11 cellular contexts compared by ENCODE assay signal in genomic region chr2:74496997-74497776, GRCh38. TPM values are rescaled to one million over a fixed set of nuclear protein-coding genes. Genes with fewer than 3 reads are reported as not detected.
A peak's percentile ranks its signal among the peaks of the same experiment; 100 is the strongest.
DNase-seq lines count a peak whose midpoint lies in the region; ATAC-seq, FAIRE-seq and TF ChIP-seq lines count a peak whose summit lies in the region.
"Had no signal": no experiment of that assay in that cellular context is flagged by ENCODE, and none has a peak within 500 bp of the region (broad histone marks: within the 10 kb centered on the region; RNA-seq: fewer than 3 reads in every experiment).

No MANE protein-coding gene starts in this region.

- no peak overlapping the region for H3K23ac ChIP-seq in mesendoderm (ENCODE audit: low read length)

- no peak overlapping the region for H2BK120ac ChIP-seq in mesendoderm (ENCODE audit: low read depth, low read length)

- H3K4ac ChIP-seq in mesendoderm (ENCODE audit: low read depth, low read length), result no peak overlapping the region

- no peak overlapping the region for H2AFZ ChIP-seq in K562 (ENCODE audit: low read depth, low read length)

- POLR2A ChIA-PET in K562 (lab: Yijun Ruan, JAX), result interaction anchor here (1.0 kb wide), 1 partner anchor 25 kb away, joined by 3 read pairs; no protein-coding TSS in a partner anchor

- H3K27me3 ChIP-seq in heart right ventricle (peaks cover 9 to 56% (median 55%) of the 10 kb centered on the region in 7 donors), K562 (ENCODE audit: control insufficient read depth in 2 of 2, insufficient read depth in 2 of 2, low read length in 2 of 2) (no peaks in the 10 kb centered on the region), mesendoderm (ENCODE audit: insufficient read depth, low read length, poor library complexity) (peaks cover 55% of the 10 kb centered on the region), upper lobe of right lung (peaks cover 41% of the 10 kb centered on the region)

- H2BK15ac ChIP-seq in mesendoderm (replicated peaks; ENCODE audit: low read depth), result no peak overlapping the region

- no peaks in the 10 kb centered on the region for H3K9me3 ChIP-seq in heart right ventricle
- H3K9me3 ChIP-seq in K562 (replicated peaks; ENCODE audit: control insufficient read depth, insufficient read depth, low read depth, low read length), result no peaks in the 10 kb centered on the region
- no peaks in the 10 kb centered on the region for H3K9me3 ChIP-seq in upper lobe of right lung

- H3K4me1 ChIP-seq in heart right ventricle, result peaks cover 11 to 34% (median 29%) of the 10 kb centered on the region in 9 donors
- H3K4me1 ChIP-seq in K562 (replicated peaks in 1 of 2; ENCODE audit: control insufficient read depth in 2 of 2, insufficient read depth in 2 of 2, low read length in 2 of 2), result peaks cover 11 to 32% of the 10 kb centered on the region in 2 experiments; a peak in 4 of 5 replicates
- peaks cover 3% of the 10 kb centered on the region for H3K4me1 ChIP-seq in mesendoderm (ENCODE audit: control insufficient read depth, low read depth, low read length)
- H3K4me1 ChIP-seq in upper lobe of right lung, result peaks cover 25% of the 10 kb centered on the region

- H2BK5ac ChIP-seq in mesendoderm (ENCODE audit: low read length), result no peak overlapping the region

- no peak overlapping the region for H3K27ac ChIP-seq in heart right ventricle
- H3K27ac ChIP-seq in K562 (ENCODE audit: extremely low read depth, low read depth, low read length), result no peak overlapping the region
- H3K27ac ChIP-seq in mesendoderm (ENCODE audit: low read depth, low read length), result no peak overlapping the region
- no peak overlapping the region for H3K27ac ChIP-seq in upper lobe of right lung

- WGBS in heart right ventricle, 2 donors, result 41 to 42% methylated on average over 19 of the region's 19 CpGs
- whole genome bisulfite sequencing in K562 (ENCODE audit: insufficient coverage, low coverage, missing lambda C conversion rate), result 87% methylated on average over 18 of the region's 19 CpGs
- WGBS in mesendoderm (ENCODE audit: extremely low coverage, insufficient coverage, low lambda C conversion rate), result no CpG with 5 or more reads among the region's 19 CpGs

- peak in 1 of 8 donors; percentile 3 for ATAC-seq in heart right ventricle
- ATAC-seq in left ventricle myocardium superior, result no peak
- ATAC-seq in K562, result no peak
- no peak for ATAC-seq in upper lobe of right lung
- ATAC-seq in GM21381 (IDR thresholded peaks at IDR 0.05; ENCODE audit: unreplicated experiment), result no peak

- H3K36me3 ChIP-seq in heart right ventricle, result peaks cover 0 to 27% (median 15%) of the 10 kb centered on the region in 9 donors
- peaks cover 23% of the 10 kb centered on the region; the same call in 2 of the 3 replicates for H3K36me3 ChIP-seq in K562 (ENCODE audit: control insufficient read depth, insufficient read depth, low read length)
- peaks cover 1% of the 10 kb centered on the region for H3K36me3 ChIP-seq in mesendoderm (ENCODE audit: control insufficient read depth, insufficient read depth, low read length)
- H3K36me3 ChIP-seq in upper lobe of right lung, result peaks cover 17% of the 10 kb centered on the region

- H3K79me2 ChIP-seq in K562 (ENCODE audit: control insufficient read depth, insufficient read depth, low read length) (no peaks in the 10 kb centered on the region), mesendoderm (ENCODE audit: control insufficient read depth, insufficient read depth, low read length) (no peaks in the 10 kb centered on the region)

- no peak for TF ChIP-seq CTCF in heart right ventricle (IDR thresholded peaks at IDR 0.05)
- no peak for TF ChIP-seq CTCF in K562 (IDR thresholded peaks at IDR 0.05 in 2 of 3, conservative IDR thresholded peaks at IDR 0.05 in 1 of 3; ENCODE audit: insufficient read depth in 2 of 3, low read depth in 1 of 3, low read length in 3 of 3)
- no peak for TF ChIP-seq CTCF in upper lobe of right lung (IDR thresholded peaks at IDR 0.05)

- in situ Hi-C loops in K562 (cut with MboI), result no loop called here

- no peak overlapping the region for H3K9ac ChIP-seq in K562 (ENCODE audit: insufficient read depth in 1 of 2, low read depth in 2 of 2, low read length in 2 of 2)
- H3K9ac ChIP-seq in mesendoderm (ENCODE audit: low read length), result peak overlapping the region; percentile 37

- no peak for TF ChIP-seq POLR2A in K562 (conservative IDR thresholded peaks at IDR 0.05)

- DNase-seq in heart right ventricle (no peak), left ventricle myocardium superior (no peak), K562 (ENCODE audit: extremely low read depth in 1 of 4, low spot score in 3 of 4) (no peak), mesendoderm (no peak), upper lobe of right lung (no peak), NCI-H510A treated with DMSO at 0.1 percent for 48 hours (lab: John Stamatoyannopoulos, UW) (no peak)
- DNase-seq in stimulated activated CD4-positive, alpha-beta T cell treated with anti-CD3 and anti-CD28 coated beads, Interleukin-15, amount 100 ng/mL, for 24 hours, result no peak
- DNase-seq: HFFc6, NCI-H510A had no signal

- intact Hi-C loops in heart right ventricle (cut with DNase I) (no loop called here), left ventricle myocardium superior (cut with micrococcal nuclease) (no loop called here), K562 (cut with micrococcal nuclease) (no loop called here), upper lobe of right lung (cut with DNase I) (loop anchor here (10.0 kb wide), 1 partner anchor 88 kb away; no protein-coding TSS in a partner anchor)

- H3K4me2 ChIP-seq in K562 (ENCODE audit: insufficient read depth, low read length) (no peak overlapping the region), mesendoderm (ENCODE audit: low read length) (peak overlapping the region; percentile 74)

- BruUV-seq in K562 (replicated peaks; lab: Mats Ljungman, UMichigan), result no TSS peak

- peak in 1 of 2 experiments; percentile 7; a peak in 1 of 4 replicates for TF ChIP-seq RAD21 in K562 (CRISPR knock-in tag; conservative IDR thresholded peaks at IDR 0.05 in 1 of 2, IDR thresholded peaks at IDR 0.05 in 1 of 2)

- H3K4me3 ChIP-seq in heart right ventricle (peak overlapping the region in 7 of 10 donors; percentile 22 to 57 (median 40)), K562 (no peak overlapping the region), mesendoderm (ENCODE audit: low read length) (no peak overlapping the region), upper lobe of right lung (peak overlapping the region; percentile 44)

- no peak for TF ChIP-seq EP300 in K562 (IDR thresholded peaks at IDR 0.05; ENCODE audit: low read length)

- CTCF ChIA-PET in K562 (lab: Yijun Ruan, JAX; ENCODE audit: low intra/inter-chr PET ratio), result no interaction called here

- no peak overlapping the region for H4K8ac ChIP-seq in mesendoderm (ENCODE audit: low read depth, low read length)

- H3K9me1 ChIP-seq in K562 (ENCODE audit: control insufficient read depth, insufficient read depth, low read length), result no peaks in the 10 kb centered on the region

- H4K5ac ChIP-seq in mesendoderm (ENCODE audit: low read length), result no peak overlapping the region

- no peaks in the 10 kb centered on the region for H3K79me1 ChIP-seq in mesendoderm (ENCODE audit: low read length)

- FAIRE-seq in K562 (lab: Jason Lieb, UNC), result no peak

- peak overlapping the region; percentile 64 for H3K56ac ChIP-seq in mesendoderm (ENCODE audit: low read length)

- H4K20me1 ChIP-seq in K562 (replicated peaks; ENCODE audit: control insufficient read depth, insufficient read depth, low read length), result no peaks in the 10 kb centered on the region

- H3K18ac ChIP-seq in mesendoderm (ENCODE audit: low read length), result no peak overlapping the region

- no peak overlapping the region for H2AK5ac ChIP-seq in mesendoderm (ENCODE audit: low read length)

RNA-seq across cellular contexts. Expression of gene LBX2, which starts 2.2 kb away (rescaled TPM):
- total RNA-seq in heart right ventricle, result 1 to 10 TPM in 2 of 10 donors, under 1 TPM in 6, not detected in 2; 0.17 to 1.5 (median 0.39) TPM
- polyA plus RNA-seq in heart right ventricle, result under 1 TPM; 0.44 to 0.64 TPM
- 0.52 TPM for total RNA-seq in left ventricle myocardium superior
- total RNA-seq in K562 (2011; cell fraction: chromatin; rRNA removed; ENCODE audit: low replicate concordance), result 3.0 and 5.3 TPM in 2 replicates
- total RNA-seq in K562 (2011; cell fraction: nucleolus; rRNA removed), result 7.2 and 8.6 TPM in 2 replicates
- 2.1 and 4.0 TPM in 2 replicates for total RNA-seq in K562 (2011; cell fraction: nucleoplasm; rRNA removed)
- total RNA-seq in K562 (2014; rRNA removed), result 3.1 and 3.7 TPM in 2 replicates
- total RNA-seq in K562 (2014; rRNA removed; fragmentation: Illumina TruSeq; extraction: Trizol), result 0.38 and 0.40 TPM in 2 replicates
- total RNA-seq in K562 (2015; rRNA removed; fragmentation: Illumina TruSeq; extraction: Trizol), result 2.5 and 2.6 TPM in 2 replicates
- total RNA-seq in K562 (2021), result 5.5 and 6.2 TPM in 2 replicates
- polyA plus RNA-seq in K562 (2011; rRNA removed), result 0.93 and 1.1 TPM in 2 replicates
- polyA plus RNA-seq in K562 (2011; cell fraction: cytosol; rRNA removed), result 1.2 and 4.6 TPM in 2 replicates
- polyA plus RNA-seq in K562 (2011; cell fraction: nucleus; rRNA removed), result 3.0 and 7.5 TPM in 2 replicates
- 2.9 and 7.7 TPM in 2 replicates for polyA plus RNA-seq in K562 (2012)
- 1.00 and 1.5 TPM in 2 replicates for polyA plus RNA-seq in K562 (2014; fragmentation: Illumina TruSeq; extraction: Trizol)
- polyA plus RNA-seq in K562 (2014; fragmentation: Nextera tagmentation; extraction: Ambion mirVana), result under 1 TPM in 1 of 2 experiments, not detected in 1; 0.39 TPM
- polyA plus RNA-seq in K562 (2014; rRNA removed), result 3.9 and 4.2 TPM in 2 replicates
- 0.18 and 0.42 TPM in 2 replicates for polyA minus RNA-seq in K562 (2011; rRNA and poly(A)+ RNA removed)
- polyA minus RNA-seq in K562 (2011; cell fraction: cytosol; rRNA and poly(A)+ RNA removed), result 2.0 TPM in 1 of 2 replicates, not detected in the other
- polyA minus RNA-seq in K562 (2011; cell fraction: nucleus; rRNA and poly(A)+ RNA removed), result 8.6 and 9.3 TPM in 2 replicates
- polyA plus RNA-seq in mesendoderm (2013, experiment 1 of 2), result not detected
- not detected for polyA plus RNA-seq in mesendoderm (2013, experiment 2 of 2)
- total RNA-seq in upper lobe of right lung, result 1.8 TPM

RNA-seq across cellular contexts. Expression of gene PCGF1, which starts 10.3 kb away (rescaled TPM):
- total RNA-seq in heart right ventricle (10 to 100 TPM; 10.7 to 27.4 (median 14.9) TPM), left ventricle myocardium superior (26.8 TPM), K562 (2014; rRNA removed) (20.3 and 28.5 TPM in 2 replicates), K562 (2014; rRNA removed; fragmentation: Illumina TruSeq; extraction: Trizol) (22.5 and 25.1 TPM in 2 replicates), K562 (2015; rRNA removed; fragmentation: Illumina TruSeq; extraction: Trizol) (25.9 and 31.2 TPM in 2 replicates), K562 (2021) (27.3 and 33.6 TPM in 2 replicates), upper lobe of right lung (30.1 TPM)
- polyA plus RNA-seq in heart right ventricle (10 to 100 TPM; 21.8 to 27.7 TPM), K562 (2011; rRNA removed) (28.3 and 29.3 TPM in 2 replicates), K562 (2014; fragmentation: Illumina TruSeq; extraction: Trizol) (31.9 and 34.8 TPM in 2 replicates), K562 (2014; fragmentation: Nextera tagmentation; extraction: Ambion mirVana) (10 to 100 TPM; 45.3 to 45.7 TPM), K562 (2014; rRNA removed) (26.1 and 26.3 TPM in 2 replicates)
- total RNA-seq in K562 (2011; cell fraction: chromatin; rRNA removed; ENCODE audit: low replicate concordance), result 41.0 and 75.1 TPM in 2 replicates
- total RNA-seq in K562 (2011; cell fraction: nucleolus; rRNA removed), result 49.2 and 62.0 TPM in 2 replicates
- total RNA-seq in K562 (2011; cell fraction: nucleoplasm; rRNA removed), result 36.9 and 41.4 TPM in 2 replicates
- polyA plus RNA-seq in K562 (2011; cell fraction: cytosol; rRNA removed), result 30.4 and 33.2 TPM in 2 replicates
- 64.9 and 75.4 TPM in 2 replicates for polyA plus RNA-seq in K562 (2011; cell fraction: nucleus; rRNA removed)
- 27.7 and 31.8 TPM in 2 replicates for polyA plus RNA-seq in K562 (2012)
- polyA minus RNA-seq in K562 (2011; rRNA and poly(A)+ RNA removed), result 36.6 and 41.3 TPM in 2 replicates
- 22.0 and 27.9 TPM in 2 replicates for polyA minus RNA-seq in K562 (2011; cell fraction: cytosol; rRNA and poly(A)+ RNA removed)
- polyA minus RNA-seq in K562 (2011; cell fraction: nucleus; rRNA and poly(A)+ RNA removed), result 19.7 and 30.2 TPM in 2 replicates
- polyA plus RNA-seq in mesendoderm (2013, experiment 1 of 2), result 10.7 TPM
- polyA plus RNA-seq in mesendoderm (2013, experiment 2 of 2), result 9.5 TPM

RNA-seq across cellular contexts. Expression of gene TTC31, which starts 14.3 kb away (rescaled TPM):
- total RNA-seq in heart right ventricle (10 to 100 TPM in 5 of 10 donors, 1 to 10 TPM in 5; 7.2 to 12.1 (median 9.4) TPM), left ventricle myocardium superior (9.4 TPM), K562 (2014; rRNA removed) (13.1 and 18.7 TPM in 2 replicates), K562 (2014; rRNA removed; fragmentation: Illumina TruSeq; extraction: Trizol) (8.6 and 11.6 TPM in 2 replicates), K562 (2015; rRNA removed; fragmentation: Illumina TruSeq; extraction: Trizol) (15.6 and 15.9 TPM in 2 replicates), K562 (2021) (23.9 and 26.5 TPM in 2 replicates), upper lobe of right lung (23.4 TPM)
- polyA plus RNA-seq in heart right ventricle (10 to 100 TPM in 1 of 2 donors, 1 to 10 TPM in 1; 8.4 to 18.7 TPM), K562 (2011; rRNA removed) (18.4 and 19.0 TPM in 2 replicates), K562 (2014; fragmentation: Illumina TruSeq; extraction: Trizol) (22.9 and 27.3 TPM in 2 replicates), K562 (2014; fragmentation: Nextera tagmentation; extraction: Ambion mirVana) (1 to 10 TPM; 4.7 to 5.0 TPM), K562 (2014; rRNA removed) (30.5 and 30.9 TPM in 2 replicates)
- 53.4 and 102 TPM in 2 replicates for total RNA-seq in K562 (2011; cell fraction: chromatin; rRNA removed; ENCODE audit: low replicate concordance)
- total RNA-seq in K562 (2011; cell fraction: nucleolus; rRNA removed), result 58.8 and 59.9 TPM in 2 replicates
- total RNA-seq in K562 (2011; cell fraction: nucleoplasm; rRNA removed), result 58.1 and 70.2 TPM in 2 replicates
- polyA plus RNA-seq in K562 (2011; cell fraction: cytosol; rRNA removed), result 13.2 and 23.0 TPM in 2 replicates
- 111 and 155 TPM in 2 replicates for polyA plus RNA-seq in K562 (2011; cell fraction: nucleus; rRNA removed)
- 19.9 and 29.5 TPM in 2 replicates for polyA plus RNA-seq in K562 (2012)
- polyA minus RNA-seq in K562 (2011; rRNA and poly(A)+ RNA removed), result 7.8 and 11.2 TPM in 2 replicates
- polyA minus RNA-seq in K562 (2011; cell fraction: cytosol; rRNA and poly(A)+ RNA removed), result 7.1 and 9.6 TPM in 2 replicates
- polyA minus RNA-seq in K562 (2011; cell fraction: nucleus; rRNA and poly(A)+ RNA removed), result 26.1 and 29.9 TPM in 2 replicates
- 14.8 TPM for polyA plus RNA-seq in mesendoderm (2013, experiment 1 of 2)
- polyA plus RNA-seq in mesendoderm (2013, experiment 2 of 2), result 14.5 TPM

RNA-seq across cellular contexts. Expression of gene CCDC142, which starts 14.4 kb away (rescaled TPM):
- 10 to 100 TPM in 1 of 10 donors, 1 to 10 TPM in 9; 2.3 to 11.7 (median 5.5) TPM for total RNA-seq in heart right ventricle
- 10 to 100 TPM in 1 of 2 donors, 1 to 10 TPM in 1; 3.2 to 13.2 TPM for polyA plus RNA-seq in heart right ventricle
- total RNA-seq in left ventricle myocardium superior, result 6.6 TPM
- 68.2 and 153 TPM in 2 replicates for total RNA-seq in K562 (2011; cell fraction: chromatin; rRNA removed; ENCODE audit: low replicate concordance)
- total RNA-seq in K562 (2011; cell fraction: nucleolus; rRNA removed), result 104 and 108 TPM in 2 replicates
- 54.5 and 66.8 TPM in 2 replicates for total RNA-seq in K562 (2011; cell fraction: nucleoplasm; rRNA removed)
- 11.1 and 12.9 TPM in 2 replicates for total RNA-seq in K562 (2014; rRNA removed)
- total RNA-seq in K562 (2014; rRNA removed; fragmentation: Illumina TruSeq; extraction: Trizol), result 5.9 and 7.2 TPM in 2 replicates
- total RNA-seq in K562 (2015; rRNA removed; fragmentation: Illumina TruSeq; extraction: Trizol), result 9.8 and 11.7 TPM in 2 replicates
- total RNA-seq in K562 (2021), result 9.3 and 11.1 TPM in 2 replicates
- 3.4 and 3.7 TPM in 2 replicates for polyA plus RNA-seq in K562 (2011; rRNA removed)
- 2.5 and 6.4 TPM in 2 replicates for polyA plus RNA-seq in K562 (2011; cell fraction: cytosol; rRNA removed)
- polyA plus RNA-seq in K562 (2011; cell fraction: nucleus; rRNA removed), result 11.2 and 25.3 TPM in 2 replicates
- polyA plus RNA-seq in K562 (2012), result 5.2 and 9.2 TPM in 2 replicates
- 6.5 and 8.3 TPM in 2 replicates for polyA plus RNA-seq in K562 (2014; fragmentation: Illumina TruSeq; extraction: Trizol)
- under 1 TPM; 0.55 to 0.58 TPM for polyA plus RNA-seq in K562 (2014; fragmentation: Nextera tagmentation; extraction: Ambion mirVana)
- 7.8 and 12.7 TPM in 2 replicates for polyA plus RNA-seq in K562 (2014; rRNA removed)
- 8.7 and 15.4 TPM in 2 replicates for polyA minus RNA-seq in K562 (2011; rRNA and poly(A)+ RNA removed)
- polyA minus RNA-seq in K562 (2011; cell fraction: cytosol; rRNA and poly(A)+ RNA removed), result 3.1 and 4.0 TPM in 2 replicates
- polyA minus RNA-seq in K562 (2011; cell fraction: nucleus; rRNA and poly(A)+ RNA removed), result 24.3 and 36.8 TPM in 2 replicates
- polyA plus RNA-seq in mesendoderm (2013, experiment 1 of 2), result 2.9 TPM
- 3.1 TPM for polyA plus RNA-seq in mesendoderm (2013, experiment 2 of 2)
- total RNA-seq in upper lobe of right lung, result 16.1 TPM

RNA-seq across cellular contexts. Expression of gene TLX2, which starts 17.1 kb away (rescaled TPM):
- total RNA-seq in heart right ventricle (not detected), left ventricle myocardium superior (not detected), K562 (2014; rRNA removed) (not detected in 2 replicates), K562 (2014; rRNA removed; fragmentation: Illumina TruSeq; extraction: Trizol) (not detected in 2 replicates), K562 (2015; rRNA removed; fragmentation: Illumina TruSeq; extraction: Trizol) (not detected in 2 replicates), K562 (2021) (not detected in 2 replicates), upper lobe of right lung (not detected)
- polyA plus RNA-seq in heart right ventricle (not detected), K562 (2011; rRNA removed) (not detected in 2 replicates), K562 (2014; fragmentation: Illumina TruSeq; extraction: Trizol) (not detected in 2 replicates), K562 (2014; fragmentation: Nextera tagmentation; extraction: Ambion mirVana) (not detected), K562 (2014; rRNA removed) (not detected in 2 replicates)
- total RNA-seq in K562 (2011; cell fraction: chromatin; rRNA removed; ENCODE audit: low replicate concordance), result not detected in 2 replicates
- total RNA-seq in K562 (2011; cell fraction: nucleolus; rRNA removed), result not detected in 2 replicates
- total RNA-seq in K562 (2011; cell fraction: nucleoplasm; rRNA removed), result not detected in 2 replicates
- polyA plus RNA-seq in K562 (2011; cell fraction: cytosol; rRNA removed), result not detected in 2 replicates
- not detected in 2 replicates for polyA plus RNA-seq in K562 (2011; cell fraction: nucleus; rRNA removed)
- 0.12 TPM in 1 of 2 replicates, not detected in the other for polyA plus RNA-seq in K562 (2012)
- not detected in 2 replicates for polyA minus RNA-seq in K562 (2011; rRNA and poly(A)+ RNA removed)
- polyA minus RNA-seq in K562 (2011; cell fraction: cytosol; rRNA and poly(A)+ RNA removed), result not detected in 2 replicates
- polyA minus RNA-seq in K562 (2011; cell fraction: nucleus; rRNA and poly(A)+ RNA removed), result not detected in 2 replicates
- 0.01 TPM for polyA plus RNA-seq in mesendoderm (2013, experiment 1 of 2)
- polyA plus RNA-seq in mesendoderm (2013, experiment 2 of 2), result 0.06 TPM
- total RNA-seq: aorta had no signal
- polyA plus RNA-seq: aorta had no signal

Comparison
In these comparisons a context has a peak if more than half of its experiments do, and no peak if none do; other contexts are left out.
1. H3K4me3 ChIP-seq: peak in heart right ventricle (7 of 10) and upper lobe of right lung (single experiment); none in K562 (single experiment) and mesendoderm (single experiment).